ENCODE assay signal across 12 cellular contexts in genomic region chr7:102843850-102844249, GRCh38.
DNase-seq lines count a peak whose midpoint lies in the region; ATAC-seq and TF ChIP-seq lines count a peak whose summit lies in the region.
"Had no signal": no experiment of that assay in that cellular context is flagged by ENCODE, and none has a peak within 500 bp of the region (broad histone marks: within the 10 kb centered on the region; RNA-seq: fewer than 3 reads in every experiment).

No MANE protein-coding gene starts in this region.

- H3K36me3 ChIP-seq in upper lobe of right lung, result no peaks in the 10 kb centered on the region

- no peak for TF ChIP-seq CTCF in upper lobe of right lung (IDR thresholded peaks at IDR 0.05)

- no peaks in the 10 kb centered on the region for H3K9me3 ChIP-seq in T-helper 17 cell (ENCODE audit: control insufficient read depth, low read length, poor library complexity, severe bottlenecking)
- H3K9me3 ChIP-seq in upper lobe of right lung, result no peaks in the 10 kb centered on the region

- peak; percentile 70 for ATAC-seq in GM18505 (IDR thresholded peaks at IDR 0.05; ENCODE audit: unreplicated experiment)
- peak; percentile 79 for ATAC-seq in GM19463 (IDR thresholded peaks at IDR 0.05; ENCODE audit: unreplicated experiment)
- ATAC-seq in HG03064 (IDR thresholded peaks at IDR 0.05; ENCODE audit: low read depth, unreplicated experiment), result peak; percentile 83
- ATAC-seq in T-helper 17 cell, result no peak
- no peak for ATAC-seq in upper lobe of right lung

- intact Hi-C loops in upper lobe of right lung (cut with DNase I), result no loop called here

- TF ChIP-seq POLR2A in GM18505 (IDR thresholded peaks at IDR 0.05; ENCODE audit: borderline replicate concordance, extremely low read depth, insufficient read depth, insufficient read length), result no peak

- H3K27ac ChIP-seq in upper lobe of right lung, result no peak overlapping the region
- H3K27ac ChIP-seq: epithelial cell of prostate had no signal

- H3K27me3 ChIP-seq in upper lobe of right lung, result no peaks in the 10 kb centered on the region

- H3K36me3 Mint-ChIP-seq in T-helper 17 cell (ENCODE audit: low read depth), result no peaks in the 10 kb centered on the region

- H3K4me1 Mint-ChIP-seq in T-helper 17 cell, result no peaks in the 10 kb centered on the region

- H3K4me1 ChIP-seq in upper lobe of right lung, result no peaks in the 10 kb centered on the region

- no peaks in the 10 kb centered on the region for H3K27me3 Mint-ChIP-seq in T-helper 17 cell
- H3K27me3 Mint-ChIP-seq: stimulated activated naive CD8-positive, alpha-beta T cell treated with anti-CD3 and anti-CD28 coated beads, Interleukin-15, Interleukin-2, amounts not matched to agents 100 ng/mL and 50 ng/mL, for 24 hours had no signal

- no peak overlapping the region for H3K4me3 Mint-ChIP-seq in T-helper 17 cell
- H3K4me3 Mint-ChIP-seq: stimulated activated naive CD8-positive, alpha-beta T cell treated with anti-CD3 and anti-CD28 coated beads, Interleukin-15, Interleukin-2, amounts not matched to agents 100 ng/mL and 50 ng/mL, for 24 hours had no signal

- H3K4me3 ChIP-seq in upper lobe of right lung, result no peak overlapping the region

- no peak overlapping the region for H3K27ac Mint-ChIP-seq in T-helper 17 cell
- H3K27ac Mint-ChIP-seq: stimulated activated naive CD8-positive, alpha-beta T cell treated with anti-CD3 and anti-CD28 coated beads, Interleukin-15, Interleukin-2, amounts not matched to agents 100 ng/mL and 50 ng/mL, for 24 hours had no signal

- DNase-seq in NOMO-1 treated with DMSO at 0.1 percent for 48 hours (lab: John Stamatoyannopoulos, UW; ENCODE audit: unreplicated experiment), result peak; percentile 37
- no peak for DNase-seq in T-helper 17 cell
- no peak for DNase-seq in upper lobe of right lung
- no peak for DNase-seq in HT-29 (ENCODE audit: low spot score)
- no peak for DNase-seq in AG08396 (ENCODE audit: low spot score)
- DNase-seq: IMR-90; stimulated activated CD4-positive, alpha-beta T cell treated with anti-CD3 and anti-CD28 coated beads, Interleukin-15, amount 100 ng/mL, for 24 hours had no signal

Comparison
In these comparisons a context has a peak if more than half of its experiments do, and no peak if none do; other contexts are left out.
1. ATAC-seq: peak in GM18505 (single experiment), GM19463 (single experiment) and HG03064 (single experiment); none in T-helper 17 cell (single experiment) and upper lobe of right lung (single experiment).